Comparison of ENCODE assay signal across 9 cellular contexts in the genomic region with DNA sequence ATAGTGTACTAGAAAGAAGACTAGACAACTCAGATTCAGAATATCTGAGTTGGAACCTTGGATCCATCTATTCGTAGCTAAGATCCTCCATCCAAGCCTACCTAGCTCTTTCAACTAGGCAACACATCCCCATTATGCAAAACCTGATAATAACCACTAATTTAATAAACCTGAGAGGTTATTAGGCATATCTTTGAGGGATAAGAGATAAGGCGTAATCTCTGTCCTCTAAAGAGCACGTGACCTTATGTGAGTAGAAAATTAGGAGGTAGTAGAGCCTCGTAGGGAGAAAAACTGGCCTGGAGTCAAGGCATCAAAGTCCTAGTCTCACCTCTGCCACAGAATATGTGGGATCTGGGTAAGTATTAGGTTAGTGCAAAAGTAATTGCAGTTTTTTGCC.
"Had no signal": no experiment of that assay in that cellular context is flagged by ENCODE, and none has a peak within 500 bp of the region (broad histone marks: within the 10 kb centered on the region; RNA-seq: fewer than 3 reads in every experiment).

No MANE protein-coding gene starts in this region.

- DNase-seq: GM23248, GOT3, H7, HFFc6, KG1 had no signal

- H3K4me1 ChIP-seq: HAP-1 had no signal

- H3K36me3 ChIP-seq: HAP-1 had no signal

- H3K9ac ChIP-seq: GM23248 had no signal

- H3K9me3 ChIP-seq: HAP-1 had no signal

- H3K4me3 ChIP-seq: GM23248, HAP-1 had no signal

- H2AFZ ChIP-seq: GM23248 had no signal

- H3K27ac ChIP-seq: GM23248, HL-60 had no signal

- FAIRE-seq: HepG2 had no signal

- ATAC-seq: HCT116, HepG2 had no signal
